Comparison of ENCODE assay signal across 1 cellular context in the genomic region with DNA sequence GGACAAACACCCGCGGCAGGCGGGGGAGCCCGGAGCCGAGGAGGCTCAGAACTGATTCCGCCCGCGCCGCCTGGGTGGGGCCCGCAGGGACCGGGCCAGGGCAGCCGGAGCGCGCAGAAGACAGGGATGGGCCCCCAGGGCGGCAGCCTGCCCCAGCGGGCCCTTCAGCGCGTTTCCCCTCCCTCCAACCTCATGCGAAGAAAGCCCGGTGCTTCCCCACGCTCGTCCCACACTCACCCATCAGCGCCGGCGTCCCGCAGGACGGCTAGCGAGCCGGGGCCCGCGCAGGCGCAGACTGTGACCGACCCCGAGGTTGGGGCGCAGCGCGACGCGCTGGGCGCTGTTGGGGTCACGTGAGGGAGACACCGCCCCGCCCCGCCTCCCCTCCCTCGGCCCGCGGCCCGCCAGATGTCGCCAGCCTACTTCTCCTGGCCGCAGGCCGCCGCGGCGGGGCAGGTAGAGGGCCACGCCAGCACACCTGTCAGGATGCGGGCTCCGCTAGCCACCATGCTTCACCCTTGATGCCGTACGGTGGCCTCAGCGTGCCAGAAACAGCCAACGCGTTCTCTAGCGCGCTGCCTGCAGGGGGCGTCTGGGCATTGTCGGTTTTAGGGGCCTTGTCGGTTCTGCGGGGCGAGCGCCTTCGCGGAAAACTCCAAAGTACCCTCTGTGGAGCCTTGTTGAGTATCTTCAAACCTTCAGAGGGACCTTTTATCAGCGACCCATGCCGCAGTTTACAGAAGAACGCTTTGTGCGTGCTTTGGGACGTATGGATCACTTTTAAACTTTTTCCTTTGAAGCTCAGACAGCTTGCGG.
TF ChIP-seq lines count a peak whose summit lies in the region.

A gene with protein sequence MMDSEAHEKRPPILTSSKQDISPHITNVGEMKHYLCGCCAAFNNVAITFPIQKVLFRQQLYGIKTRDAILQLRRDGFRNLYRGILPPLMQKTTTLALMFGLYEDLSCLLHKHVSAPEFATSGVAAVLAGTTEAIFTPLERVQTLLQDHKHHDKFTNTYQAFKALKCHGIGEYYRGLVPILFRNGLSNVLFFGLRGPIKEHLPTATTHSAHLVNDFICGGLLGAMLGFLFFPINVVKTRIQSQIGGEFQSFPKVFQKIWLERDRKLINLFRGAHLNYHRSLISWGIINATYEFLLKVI (minus strand): TSS at position 297 of the 816 bp plus-strand sequence. CDS start 15,577 bp downstream, outside the sequence.

TF ChIP-seq in K562, 482 proteins besides CTCF, POLR2A, EP300 and RAD21 (continued from another document and continues in another):
- TF ChIP-seq, protein P1, sequence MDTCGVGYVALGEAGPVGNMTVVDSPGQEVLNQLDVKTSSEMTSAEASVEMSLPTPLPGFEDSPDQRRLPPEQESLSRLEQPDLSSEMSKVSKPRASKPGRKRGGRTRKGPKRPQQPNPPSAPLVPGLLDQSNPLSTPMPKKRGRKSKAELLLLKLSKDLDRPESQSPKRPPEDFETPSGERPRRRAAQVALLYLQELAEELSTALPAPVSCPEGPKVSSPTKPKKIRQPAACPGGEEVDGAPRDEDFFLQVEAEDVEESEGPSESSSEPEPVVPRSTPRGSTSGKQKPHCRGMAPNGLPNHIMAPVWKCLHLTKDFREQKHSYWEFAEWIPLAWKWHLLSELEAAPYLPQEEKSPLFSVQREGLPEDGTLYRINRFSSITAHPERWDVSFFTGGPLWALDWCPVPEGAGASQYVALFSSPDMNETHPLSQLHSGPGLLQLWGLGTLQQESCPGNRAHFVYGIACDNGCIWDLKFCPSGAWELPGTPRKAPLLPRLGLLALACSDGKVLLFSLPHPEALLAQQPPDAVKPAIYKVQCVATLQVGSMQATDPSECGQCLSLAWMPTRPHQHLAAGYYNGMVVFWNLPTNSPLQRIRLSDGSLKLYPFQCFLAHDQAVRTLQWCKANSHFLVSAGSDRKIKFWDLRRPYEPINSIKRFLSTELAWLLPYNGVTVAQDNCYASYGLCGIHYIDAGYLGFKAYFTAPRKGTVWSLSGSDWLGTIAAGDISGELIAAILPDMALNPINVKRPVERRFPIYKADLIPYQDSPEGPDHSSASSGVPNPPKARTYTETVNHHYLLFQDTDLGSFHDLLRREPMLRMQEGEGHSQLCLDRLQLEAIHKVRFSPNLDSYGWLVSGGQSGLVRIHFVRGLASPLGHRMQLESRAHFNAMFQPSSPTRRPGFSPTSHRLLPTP (IDR thresholded peaks at IDR 0.05; ENCODE audit: borderline replicate concordance, extremely low read depth, insufficient read length), result no peak
- no peak for TF ChIP-seq RERE (CRISPR knock-in tag; IDR thresholded peaks at IDR 0.05; ENCODE audit: borderline replicate concordance)
- TF ChIP-seq ZNF263 (CRISPR knock-in tag; IDR thresholded peaks at IDR 0.05; ENCODE audit: borderline replicate concordance), result peak; percentile 73; the same call in 1 of the 2 replicates
- TF ChIP-seq TFE3 (CRISPR knock-in tag; IDR thresholded peaks at IDR 0.05), result peak; percentile 97
- peak in 1 of 2 experiments; percentile 18; a peak in 1 of 4 replicates for TF ChIP-seq SIX5 (IDR thresholded peaks at IDR 0.05; ENCODE audit: borderline replicate concordance in 1 of 2, insufficient read depth in 1 of 2, low read depth in 1 of 2, low read length in 2 of 2)
- peak; percentile 64 for TF ChIP-seq MXI1 (IDR thresholded peaks at IDR 0.05; ENCODE audit: low read depth, low read length)
- peak; percentile 92 for TF ChIP-seq CREM (IDR thresholded peaks at IDR 0.05; ENCODE audit: low read depth)
- TF ChIP-seq ZNF277 (CRISPR knock-in tag; IDR thresholded peaks at IDR 0.05; ENCODE audit: borderline replicate concordance), result no peak
- no peak for TF ChIP-seq ZNF143 (CRISPR knock-in tag; IDR thresholded peaks at IDR 0.05)
- TF ChIP-seq HDGF (IDR thresholded peaks at IDR 0.05), result no peak
- peak; percentile 28; the same call in 1 of the 2 replicates for TF ChIP-seq DPF2 (IDR thresholded peaks at IDR 0.05)
- peak; percentile 54 for TF ChIP-seq TEAD4 (IDR thresholded peaks at IDR 0.05; ENCODE audit: low read length)
- no peak for TF ChIP-seq TEAD4 (CRISPR knock-in tag; IDR thresholded peaks at IDR 0.05; ENCODE audit: borderline replicate concordance)
- no peak for TF ChIP-seq ZNF398 (CRISPR knock-in tag; IDR thresholded peaks at IDR 0.05)
- peak; percentile 94 for TF ChIP-seq TGIF2 (CRISPR knock-in tag; IDR thresholded peaks at IDR 0.05)
- TF ChIP-seq RUNX1 (IDR thresholded peaks at IDR 0.05; ENCODE audit: low read depth), result no peak
- peak; percentile 68 for TF ChIP-seq PCBP1 (IDR thresholded peaks at IDR 0.05; ENCODE audit: low read depth, low read length, poor library complexity, severe bottlenecking)
- peak; percentile 95 for TF ChIP-seq TOE1 (IDR thresholded peaks at IDR 0.05; ENCODE audit: borderline replicate concordance)
- TF ChIP-seq TOE1 (CRISPR knock-in tag; IDR thresholded peaks at IDR 0.05; ENCODE audit: borderline replicate concordance, low read depth), result no peak
- TF ChIP-seq ZNF507 (tag; conservative IDR thresholded peaks at IDR 0.05), result no peak
- TF ChIP-seq, protein P2, sequence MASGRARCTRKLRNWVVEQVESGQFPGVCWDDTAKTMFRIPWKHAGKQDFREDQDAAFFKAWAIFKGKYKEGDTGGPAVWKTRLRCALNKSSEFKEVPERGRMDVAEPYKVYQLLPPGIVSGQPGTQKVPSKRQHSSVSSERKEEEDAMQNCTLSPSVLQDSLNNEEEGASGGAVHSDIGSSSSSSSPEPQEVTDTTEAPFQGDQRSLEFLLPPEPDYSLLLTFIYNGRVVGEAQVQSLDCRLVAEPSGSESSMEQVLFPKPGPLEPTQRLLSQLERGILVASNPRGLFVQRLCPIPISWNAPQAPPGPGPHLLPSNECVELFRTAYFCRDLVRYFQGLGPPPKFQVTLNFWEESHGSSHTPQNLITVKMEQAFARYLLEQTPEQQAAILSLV (tag; IDR thresholded peaks at IDR 0.05), result no peak
- peak; percentile 97 for TF ChIP-seq ZBTB7A (IDR thresholded peaks at IDR 0.05; ENCODE audit: borderline replicate concordance, control insufficient read depth, low read depth, low read length)
- peak; percentile 83 for TF ChIP-seq VEZF1 (CRISPR knock-in tag; IDR thresholded peaks at IDR 0.05)
- peak; percentile 78; the same call in 1 of the 2 replicates for TF ChIP-seq ZNF830 (CRISPR knock-in tag; IDR thresholded peaks at IDR 0.05)
- TF ChIP-seq HBP1 (CRISPR knock-in tag; IDR thresholded peaks at IDR 0.05), result peak; percentile 14; the same call in 1 of the 2 replicates
- TF ChIP-seq ZFP1 (CRISPR knock-in tag; IDR thresholded peaks at IDR 0.05), result 0 out of 2 replicates have a peak, but pooled peaks have one; percentile 41
- TF ChIP-seq ZNF217 (CRISPR knock-in tag; IDR thresholded peaks at IDR 0.05), result 0 out of 2 replicates have a peak, but pooled peaks have one; percentile 47
- TF ChIP-seq SMC3 (conservative IDR thresholded peaks at IDR 0.05; ENCODE audit: insufficient read depth, low read depth, low read length), result peak; percentile 78
- peak; percentile 61 for TF ChIP-seq ETV5 (CRISPR knock-in tag; IDR thresholded peaks at IDR 0.05; ENCODE audit: low read depth)
- peak; percentile 85 for TF ChIP-seq MYNN (IDR thresholded peaks at IDR 0.05)
- TF ChIP-seq MYNN (CRISPR knock-in tag; IDR thresholded peaks at IDR 0.05), result no peak
- no peak for TF ChIP-seq HDAC3 (IDR thresholded peaks at IDR 0.05; ENCODE audit: borderline replicate concordance, partially characterized antibody)
- TF ChIP-seq SAP30 (IDR thresholded peaks at IDR 0.05; ENCODE audit: borderline replicate concordance, insufficient read depth, low read depth, low read length, poor library complexity, severe bottlenecking), result peak; percentile 66
- no peak for TF ChIP-seq ZSCAN29 (IDR thresholded peaks at IDR 0.05)
- TF ChIP-seq NFYB (IDR thresholded peaks at IDR 0.05; ENCODE audit: extremely low read depth, insufficient read length), result no peak
- peak; percentile 92 for TF ChIP-seq SMAD4 (CRISPR knock-in tag; conservative IDR thresholded peaks at IDR 0.05)
- TF ChIP-seq NFE2 (IDR thresholded peaks at IDR 0.05; ENCODE audit: low read depth), result peak; percentile 46
